1 cellular context compared by ENCODE assay signal in the genomic region with DNA sequence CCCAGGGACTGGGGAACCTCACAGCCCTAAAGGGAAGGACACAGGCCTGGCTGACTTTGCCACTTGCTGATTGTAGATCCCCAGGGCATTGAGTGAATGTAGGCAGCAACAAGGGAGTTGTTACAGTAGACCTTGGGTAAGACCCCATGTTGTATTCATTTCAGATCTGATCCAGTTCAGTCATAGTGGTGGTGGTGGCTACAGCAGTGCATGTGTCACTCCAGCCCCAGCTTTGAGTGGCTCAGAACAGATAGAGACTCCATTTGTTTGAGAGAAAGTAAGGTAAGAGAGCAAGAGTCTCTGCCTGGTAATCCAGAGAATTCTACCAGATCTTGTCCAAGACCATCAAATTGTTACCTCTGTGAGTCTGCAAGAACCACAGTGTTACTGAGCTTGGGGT.
TF ChIP-seq lines count a peak whose summit lies in the region.

No MANE protein-coding gene starts in this region.

TF ChIP-seq in GM23338, 12 proteins besides CTCF, POLR2A, EP300 and RAD21 (continued from another document):
- TF ChIP-seq, protein P1, sequence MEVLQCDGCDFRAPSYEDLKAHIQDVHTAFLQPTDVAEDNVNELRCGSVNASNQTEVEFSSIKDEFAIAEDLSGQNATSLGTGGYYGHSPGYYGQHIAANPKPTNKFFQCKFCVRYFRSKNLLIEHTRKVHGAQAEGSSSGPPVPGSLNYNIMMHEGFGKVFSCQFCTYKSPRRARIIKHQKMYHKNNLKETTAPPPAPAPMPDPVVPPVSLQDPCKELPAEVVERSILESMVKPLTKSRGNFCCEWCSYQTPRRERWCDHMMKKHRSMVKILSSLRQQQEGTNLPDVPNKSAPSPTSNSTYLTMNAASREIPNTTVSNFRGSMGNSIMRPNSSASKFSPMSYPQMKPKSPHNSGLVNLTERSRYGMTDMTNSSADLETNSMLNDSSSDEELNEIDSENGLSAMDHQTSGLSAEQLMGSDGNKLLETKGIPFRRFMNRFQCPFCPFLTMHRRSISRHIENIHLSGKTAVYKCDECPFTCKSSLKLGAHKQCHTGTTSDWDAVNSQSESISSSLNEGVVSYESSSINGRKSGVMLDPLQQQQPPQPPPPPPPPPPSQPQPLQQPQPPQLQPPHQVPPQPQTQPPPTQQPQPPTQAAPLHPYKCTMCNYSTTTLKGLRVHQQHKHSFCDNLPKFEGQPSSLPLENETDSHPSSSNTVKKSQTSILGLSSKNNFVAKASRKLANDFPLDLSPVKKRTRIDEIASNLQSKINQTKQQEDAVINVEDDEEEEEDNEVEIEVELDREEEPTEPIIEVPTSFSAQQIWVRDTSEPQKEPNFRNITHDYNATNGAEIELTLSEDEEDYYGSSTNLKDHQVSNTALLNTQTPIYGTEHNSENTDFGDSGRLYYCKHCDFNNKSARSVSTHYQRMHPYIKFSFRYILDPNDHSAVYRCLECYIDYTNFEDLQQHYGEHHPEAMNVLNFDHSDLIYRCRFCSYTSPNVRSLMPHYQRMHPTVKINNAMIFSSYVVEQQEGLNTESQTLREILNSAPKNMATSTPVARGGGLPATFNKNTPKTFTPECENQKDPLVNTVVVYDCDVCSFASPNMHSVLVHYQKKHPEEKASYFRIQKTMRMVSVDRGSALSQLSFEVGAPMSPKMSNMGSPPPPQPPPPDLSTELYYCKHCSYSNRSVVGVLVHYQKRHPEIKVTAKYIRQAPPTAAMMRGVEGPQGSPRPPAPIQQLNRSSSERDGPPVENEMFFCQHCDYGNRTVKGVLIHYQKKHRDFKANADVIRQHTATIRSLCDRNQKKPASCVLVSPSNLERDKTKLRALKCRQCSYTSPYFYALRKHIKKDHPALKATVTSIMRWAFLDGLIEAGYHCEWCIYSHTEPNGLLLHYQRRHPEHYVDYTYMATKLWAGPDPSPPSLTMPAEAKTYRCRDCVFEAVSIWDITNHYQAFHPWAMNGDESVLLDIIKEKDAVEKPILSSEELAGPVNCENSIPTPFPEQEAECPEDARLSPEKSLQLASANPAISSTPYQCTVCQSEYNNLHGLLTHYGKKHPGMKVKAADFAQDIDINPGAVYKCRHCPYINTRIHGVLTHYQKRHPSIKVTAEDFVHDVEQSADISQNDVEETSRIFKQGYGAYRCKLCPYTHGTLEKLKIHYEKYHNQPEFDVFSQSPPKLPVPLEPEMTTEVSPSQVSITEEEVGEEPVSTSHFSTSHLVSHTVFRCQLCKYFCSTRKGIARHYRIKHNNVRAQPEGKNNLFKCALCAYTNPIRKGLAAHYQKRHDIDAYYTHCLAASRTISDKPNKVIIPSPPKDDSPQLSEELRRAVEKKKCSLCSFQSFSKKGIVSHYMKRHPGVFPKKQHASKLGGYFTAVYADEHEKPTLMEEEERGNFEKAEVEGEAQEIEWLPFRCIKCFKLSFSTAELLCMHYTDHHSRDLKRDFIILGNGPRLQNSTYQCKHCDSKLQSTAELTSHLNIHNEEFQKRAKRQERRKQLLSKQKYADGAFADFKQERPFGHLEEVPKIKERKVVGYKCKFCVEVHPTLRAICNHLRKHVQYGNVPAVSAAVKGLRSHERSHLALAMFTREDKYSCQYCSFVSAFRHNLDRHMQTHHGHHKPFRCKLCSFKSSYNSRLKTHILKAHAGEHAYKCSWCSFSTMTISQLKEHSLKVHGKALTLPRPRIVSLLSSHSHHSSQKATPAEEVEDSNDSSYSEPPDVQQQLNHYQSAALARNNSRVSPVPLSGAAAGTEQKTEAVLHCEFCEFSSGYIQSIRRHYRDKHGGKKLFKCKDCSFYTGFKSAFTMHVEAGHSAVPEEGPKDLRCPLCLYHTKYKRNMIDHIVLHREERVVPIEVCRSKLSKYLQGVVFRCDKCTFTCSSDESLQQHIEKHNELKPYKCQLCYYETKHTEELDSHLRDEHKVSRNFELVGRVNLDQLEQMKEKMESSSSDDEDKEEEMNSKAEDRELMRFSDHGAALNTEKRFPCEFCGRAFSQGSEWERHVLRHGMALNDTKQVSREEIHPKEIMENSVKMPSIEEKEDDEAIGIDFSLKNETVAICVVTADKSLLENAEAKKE (CRISPR knock-in tag; IDR thresholded peaks at IDR 0.05), result no peak
- TF ChIP-seq NANOG (IDR thresholded peaks at IDR 0.05; ENCODE audit: borderline replicate concordance), result no peak
- TF ChIP-seq EZH2 (IDR thresholded peaks at IDR 0.05; ENCODE audit: low read depth, unreplicated experiment), result no peak
- TF ChIP-seq EZH2phosphoT487 (IDR thresholded peaks at IDR 0.05; ENCODE audit: unreplicated experiment), result no peak
